Comparison of ENCODE assay signal across 8 cellular contexts in genomic region chrX:150694738-150695410, GRCh38. TPM values are rescaled to one million over a fixed set of nuclear protein-coding genes. Genes with fewer than 3 reads are reported as not detected.
DNase-seq lines count a peak whose midpoint lies in the region; ATAC-seq and TF ChIP-seq lines count a peak whose summit lies in the region.

No MANE protein-coding gene starts in this region.

- no peak for TF ChIP-seq POLR2A in esophagus squamous epithelium (IDR thresholded peaks at IDR 0.05)
- no peak for TF ChIP-seq POLR2A in adrenal gland (IDR thresholded peaks at IDR 0.05)

- H3K9me3 ChIP-seq in SJSA1 (replicated peaks) (peaks cover 6% of the 10 kb centered on the region; the same call in 1 of the 2 replicates), esophagus squamous epithelium (peaks cover 0 to 8% (median 6%) of the 10 kb centered on the region in 3 donors), adrenal gland (replicated peaks in 1 of 3) (peaks cover 0 to 5% (median 0%) of the 10 kb centered on the region in 3 donors)

- peak overlapping the region; percentile 64 for H3K27ac Mint-ChIP-seq in stimulated activated memory B cell treated with anti-CD40 and anti-IgM and Interleukin-4, amounts not matched to agents 10 μg/mL and 1 μg/mL and 100 μg/mL, for 72 hours

- H3K27me3 Mint-ChIP-seq in stimulated activated memory B cell treated with anti-CD40 and anti-IgM and Interleukin-4, amounts not matched to agents 10 μg/mL and 1 μg/mL and 100 μg/mL, for 72 hours, result no peaks in the 10 kb centered on the region

- H3K36me3 Mint-ChIP-seq in stimulated activated memory B cell treated with anti-CD40 and anti-IgM and Interleukin-4, amounts not matched to agents 10 μg/mL and 1 μg/mL and 100 μg/mL, for 72 hours, result peaks cover 10% of the 10 kb centered on the region

- H3K4me1 ChIP-seq in ACC112 (ENCODE audit: control insufficient read depth, insufficient read depth, low read length, unreplicated experiment) (peaks cover 15% of the 10 kb centered on the region), SJSA1 (replicated peaks) (peaks cover 22% of the 10 kb centered on the region), esophagus squamous epithelium (peaks cover 0 to 52% (median 3%) of the 10 kb centered on the region in 3 donors), adrenal gland (replicated peaks in 1 of 2) (no peaks in the 10 kb centered on the region)

- peaks cover 33% of the 10 kb centered on the region for H3K4me1 Mint-ChIP-seq in stimulated activated memory B cell treated with anti-CD40 and anti-IgM and Interleukin-4, amounts not matched to agents 10 μg/mL and 1 μg/mL and 100 μg/mL, for 72 hours

- no peak overlapping the region for H2AFZ ChIP-seq in ACC112 (ENCODE audit: low read length, unreplicated experiment)

- no peaks in the 10 kb centered on the region for H3K9me3 Mint-ChIP-seq in stimulated activated memory B cell treated with anti-CD40 and anti-IgM and Interleukin-4, amounts not matched to agents 10 μg/mL and 1 μg/mL and 100 μg/mL, for 72 hours

- no peak for TF ChIP-seq CTCF in esophagus squamous epithelium (IDR thresholded peaks at IDR 0.05)
- TF ChIP-seq CTCF in adrenal gland (IDR thresholded peaks at IDR 0.05), result no peak

- in situ Hi-C loops in ACHN (cut with HindIII; ENCODE audit: low pct_ligation_motif_present, low pct_unique_long_range_greater_than_20kb, low sequenced_read_pairs), result no loop called here

- H3K4me3 Mint-ChIP-seq in stimulated activated memory B cell treated with anti-CD40 and anti-IgM and Interleukin-4, amounts not matched to agents 10 μg/mL and 1 μg/mL and 100 μg/mL, for 72 hours, result peak overlapping the region; percentile 55

- DNase-seq in SJSA1 (ENCODE audit: low read depth in 1 of 2, low spot score in 2 of 2) (no peak), esophagus squamous epithelium (lab: John Stamatoyannopoulos, UW) (no peak), NCI-H128 (lab: John Stamatoyannopoulos, UW; ENCODE audit: unreplicated experiment) (no peak), adrenal gland (no peak), ACHN (no peak)

- H3K4me3 ChIP-seq in ACC112 (ENCODE audit: low read depth, low read length), result no peak overlapping the region
- no peak overlapping the region; the same call in 1 of the 2 replicates for H3K4me3 ChIP-seq in SJSA1
- peak overlapping the region in 3 of 4 donors; percentile 58 to 74 (median 61) for H3K4me3 ChIP-seq in esophagus squamous epithelium
- peak overlapping the region in 1 of 4 donors; percentile 67 for H3K4me3 ChIP-seq in adrenal gland

- WGBS in esophagus squamous epithelium, 2 donors, result 4 to 36% methylated on average over 4 to 8 of the region's 8 CpGs
- 61 to 91% (median 76%) methylated on average over 7 to 8 of the region's 8 CpGs for WGBS in adrenal gland, 4 donors

- intact Hi-C loops in esophagus squamous epithelium (cut with DNase I) (no loop called here), adrenal gland (cut with DNase I) (no loop called here)

- H3K36me3 ChIP-seq in ACC112 (ENCODE audit: insufficient read depth, low read length), result no peaks in the 10 kb centered on the region
- no peaks in the 10 kb centered on the region for H3K36me3 ChIP-seq in SJSA1
- H3K36me3 ChIP-seq in esophagus squamous epithelium, result no peaks in the 10 kb centered on the region
- H3K36me3 ChIP-seq in adrenal gland (replicated peaks in 1 of 2), result no peaks in the 10 kb centered on the region

- H3K27me3 ChIP-seq in ACC112 (ENCODE audit: insufficient read depth, low read length) (no peaks in the 10 kb centered on the region), SJSA1 (replicated peaks) (no peaks in the 10 kb centered on the region), esophagus squamous epithelium (no peaks in the 10 kb centered on the region), adrenal gland (no peaks in the 10 kb centered on the region)

- H3K79me2 ChIP-seq in ACC112 (ENCODE audit: control insufficient read depth, insufficient read depth, low read length, unreplicated experiment), result peaks cover 20% of the 10 kb centered on the region

- H3K27ac ChIP-seq in ACC112 (ENCODE audit: low read depth, low read length) (peak overlapping the region; percentile 79), SJSA1 (peak overlapping the region; percentile 89), esophagus squamous epithelium (peak overlapping the region; percentile 91 to 99 (median 94)), adrenal gland (peak overlapping the region in 2 of 5 donors; percentile 80 to 94)

- ATAC-seq in GM21447 (IDR thresholded peaks at IDR 0.05; ENCODE audit: unreplicated experiment), result peak; percentile 28
- peak; percentile 9 for ATAC-seq in stimulated activated memory B cell treated with anti-CD40 and anti-IgM and Interleukin-4, amounts not matched to agents 10 μg/mL and 1 μg/mL and 100 μg/mL, for 72 hours

RNA-seq across cellular contexts. Expression of gene MTMR1, which starts 1.7 kb away (rescaled TPM):
- total RNA-seq in SJSA1 (2014; rRNA removed; shearing (Covaris generic)), result 17.0 and 17.5 TPM in 2 replicates
- total RNA-seq in esophagus squamous epithelium (10 to 100 TPM; 27.9 to 40.1 (median 32.0) TPM), adrenal gland (10 to 100 TPM in 7 of 8 donors, 1 to 10 TPM in 1; 9.2 to 19.8 (median 14.0) TPM)
- polyA plus RNA-seq in adrenal gland, result 10 to 100 TPM; 10.0 to 19.5 (median 11.7) TPM

Comparison
In these comparisons a context has a peak if more than half of its experiments do, and no peak if none do; other contexts are left out.
1. H3K4me3 ChIP-seq: peak in esophagus squamous epithelium (3 of 4); none in ACC112 (single experiment) and SJSA1 (single experiment).